Comparison of ENCODE assay signal across 1 cellular context in genomic region chr5:100905259-100905914, GRCh38.
TF ChIP-seq lines count a peak whose summit lies in the region.

No MANE protein-coding gene starts in this region.

TF ChIP-seq in GM12878, 131 proteins besides CTCF, POLR2A, EP300 and RAD21 (continued from another document and continues in another):
- TF ChIP-seq RCOR1 (conservative IDR thresholded peaks at IDR 0.05; ENCODE audit: low read depth, low read length) (no peak), CUX1 (IDR thresholded peaks at IDR 0.05; ENCODE audit: insufficient replicate concordance, low read depth, low read length) (no peak), TCF12 (IDR thresholded peaks at IDR 0.05; ENCODE audit: low read depth, low read length) (no peak), PRDM15 (CRISPR knock-in tag; IDR thresholded peaks at IDR 0.05) (no peak), NR2F1 (conservative IDR thresholded peaks at IDR 0.05) (no peak), STAT3 (IDR thresholded peaks at IDR 0.05; ENCODE audit: low read depth, low read length) (no peak), ESRRA (IDR thresholded peaks at IDR 0.05; ENCODE audit: low read length) (no peak), RB1 (IDR thresholded peaks at IDR 0.05; ENCODE audit: borderline replicate concordance) (no peak), MYB (IDR thresholded peaks at IDR 0.05; ENCODE audit: borderline replicate concordance, low read depth, low read length) (no peak), E2F4 (IDR thresholded peaks at IDR 0.05; ENCODE audit: low read depth, low read length) (no peak), KLF5 (IDR thresholded peaks at IDR 0.05; ENCODE audit: partially characterized antibody) (no peak), IKZF1 (conservative IDR thresholded peaks at IDR 0.05) (peak; percentile 64), YY1 (IDR thresholded peaks at IDR 0.05; ENCODE audit: low read depth, low read length) (no peak), NR2C1 (IDR thresholded peaks at IDR 0.05) (no peak; the same call in 1 of the 2 replicates), NBN (IDR thresholded peaks at IDR 0.05) (peak; percentile 58), HDGF (IDR thresholded peaks at IDR 0.05) (no peak), YBX1 (IDR thresholded peaks at IDR 0.05) (no peak), HCFC1 (IDR thresholded peaks at IDR 0.05; ENCODE audit: low read length) (no peak), SMAD1 (IDR thresholded peaks at IDR 0.05; ENCODE audit: low read depth, partially characterized antibody) (peak; percentile 15), REST (IDR thresholded peaks at IDR 0.05; ENCODE audit: low read depth, low read length) (no peak), MAX (IDR thresholded peaks at IDR 0.05; ENCODE audit: low read depth, low read length) (no peak), PAX5 (IDR thresholded peaks at IDR 0.05; ENCODE audit: borderline replicate concordance, low read depth, low read length) (no peak), TCF3 (IDR thresholded peaks at IDR 0.05; ENCODE audit: borderline replicate concordance, insufficient read depth, low read depth, low read length) (no peak), CEBPZ (IDR thresholded peaks at IDR 0.05; ENCODE audit: low read depth, low read length) (no peak), ETV6 (conservative IDR thresholded peaks at IDR 0.05 in 1 of 2, IDR thresholded peaks at IDR 0.05 in 1 of 2; ENCODE audit: borderline replicate concordance in 1 of 2, low read depth in 1 of 2) (peak in 1 of 2 experiments; percentile 71; a peak in 2 of 4 replicates), MYC (IDR thresholded peaks at IDR 0.05; ENCODE audit: insufficient read depth, insufficient read length, insufficient replicate concordance, low read length, severe bottlenecking) (no peak), ATF3 (IDR thresholded peaks at IDR 0.05; ENCODE audit: borderline replicate concordance, extremely low read depth, low read depth, low read length) (no peak), TARDBP (IDR thresholded peaks at IDR 0.05; ENCODE audit: borderline replicate concordance) (no peak), STAT1 (conservative IDR thresholded peaks at IDR 0.05) (no peak), SIN3A (IDR thresholded peaks at IDR 0.05; ENCODE audit: low read depth, low read length) (no peak), CHD4 (IDR thresholded peaks at IDR 0.05) (no peak), IKZF2 (IDR thresholded peaks at IDR 0.05) (peak; percentile 41 to 56; a peak in 1 of 4 replicates), DPF2 (IDR thresholded peaks at IDR 0.05) (no peak), ZNF274 (IDR thresholded peaks at IDR 0.05; ENCODE audit: insufficient read depth, insufficient read length) (no peak), MLLT1 (IDR thresholded peaks at IDR 0.05) (peak; percentile 67), TBL1XR1 (IDR thresholded peaks at IDR 0.05; ENCODE audit: low read depth, low read length) (no peak), ZBTB4 (CRISPR knock-in tag; IDR thresholded peaks at IDR 0.05) (no peak), ZNF207 (IDR thresholded peaks at IDR 0.05; ENCODE audit: borderline replicate concordance) (no peak)
